Comparison of ENCODE assay signal across 8 cellular contexts in the genomic region with DNA sequence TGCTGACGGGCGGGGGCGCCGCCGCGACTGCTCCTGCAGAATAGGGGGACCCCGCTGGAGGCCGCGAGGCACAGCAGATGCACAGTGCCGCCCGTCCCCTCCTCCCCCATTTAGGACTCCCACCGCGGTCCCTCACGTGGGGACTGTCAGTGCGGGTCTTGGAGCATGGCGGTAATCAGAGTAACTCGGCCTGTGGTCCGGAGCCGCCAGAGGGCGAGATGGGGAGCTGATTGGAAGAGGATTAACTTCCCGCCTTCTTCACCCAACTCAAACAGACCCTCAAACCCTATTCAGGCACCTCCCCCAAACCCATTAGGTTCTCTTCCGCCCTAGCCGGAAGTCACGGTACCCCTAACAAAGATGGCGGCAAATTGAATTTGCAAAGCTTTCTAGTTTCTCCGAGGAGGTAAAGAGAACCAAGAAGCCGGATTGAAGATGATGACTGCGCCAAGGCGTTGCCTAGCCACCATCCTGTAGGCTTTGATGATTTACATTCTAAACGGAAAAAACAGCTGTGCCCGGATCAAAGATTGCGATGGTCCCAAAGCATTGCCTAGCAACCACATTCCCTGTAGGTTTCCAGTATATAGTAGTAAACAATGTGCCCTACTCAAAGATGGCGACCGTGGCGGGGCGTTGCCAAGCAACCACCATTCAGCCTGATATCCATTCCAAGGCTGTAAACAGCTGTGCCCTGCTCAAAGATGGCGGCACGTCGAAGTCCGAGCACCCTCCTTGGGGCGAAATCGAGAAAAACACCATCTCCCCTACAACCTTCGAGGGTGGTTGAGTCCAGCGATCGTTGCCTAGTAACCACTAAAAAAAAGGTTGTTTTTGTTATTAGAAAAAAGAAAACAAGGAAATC. TPM values are rescaled to one million over a fixed set of nuclear protein-coding genes. Genes with fewer than 3 reads are reported as not detected.
DNase-seq lines count a peak whose midpoint lies in the region; ATAC-seq and TF ChIP-seq lines count a peak whose summit lies in the region.

A gene with protein sequence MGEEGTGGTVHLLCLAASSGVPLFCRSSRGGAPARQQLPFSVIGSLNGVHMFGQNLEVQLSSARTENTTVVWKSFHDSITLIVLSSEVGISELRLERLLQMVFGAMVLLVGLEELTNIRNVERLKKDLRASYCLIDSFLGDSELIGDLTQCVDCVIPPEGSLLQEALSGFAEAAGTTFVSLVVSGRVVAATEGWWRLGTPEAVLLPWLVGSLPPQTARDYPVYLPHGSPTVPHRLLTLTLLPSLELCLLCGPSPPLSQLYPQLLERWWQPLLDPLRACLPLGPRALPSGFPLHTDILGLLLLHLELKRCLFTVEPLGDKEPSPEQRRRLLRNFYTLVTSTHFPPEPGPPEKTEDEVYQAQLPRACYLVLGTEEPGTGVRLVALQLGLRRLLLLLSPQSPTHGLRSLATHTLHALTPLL (minus strand): TSS at position 296 of the 865 bp plus-strand sequence. CDS start 186 bp downstream, at position 110.

- peaks cover 6 to 24% of the 10 kb centered on the region in 2 donors for H3K4me1 ChIP-seq in ascending aorta
- peaks cover 1% of the 10 kb centered on the region for H3K4me1 ChIP-seq in right cardiac atrium (ENCODE audit: control insufficient read depth, insufficient read depth, low read length)
- peaks cover 21% of the 10 kb centered on the region for H3K4me1 ChIP-seq in psoas muscle
- H3K4me1 ChIP-seq in urinary bladder (ENCODE audit: insufficient read depth) = no peaks in the 10 kb centered on the region

- peak within 1 kb of the TSS; percentile 55 to 73 for H3K4me3 ChIP-seq in ascending aorta
- H3K4me3 ChIP-seq in right cardiac atrium (ENCODE audit: low read length) = peak within 1 kb of the TSS; percentile 86
- peak within 1 kb of the TSS; percentile 68 for H3K4me3 ChIP-seq in psoas muscle
- peak within 1 kb of the TSS; percentile 66 for H3K4me3 ChIP-seq in urinary bladder (ENCODE audit: low read depth, low read length)

- intact Hi-C loops in ascending aorta (cut with DNase I) (loop anchor here (1.0 kb wide), 3 partner anchors 37 to 64 kb away; a partner anchor contains a TSS), right cardiac atrium (cut with DNase I) (loop anchor here in 2 of 4 donors (10.0 kb wide), 1 partner anchor 52 kb away; a partner anchor contains a TSS), psoas muscle (cut with DNase I) (loop anchor here in 1 of 2 donors (10.0 kb wide), 1 partner anchor 318 kb away; a partner anchor contains a TSS)

- TF ChIP-seq CTCF in ascending aorta (IDR thresholded peaks at IDR 0.05) (peak in 2 of 3 experiments; percentile 8 to 31), psoas muscle (IDR thresholded peaks at IDR 0.05) (no peak)

- ATAC-seq in HG02678 (IDR thresholded peaks at IDR 0.05; ENCODE audit: unreplicated experiment) (peak; percentile 56), right cardiac atrium (peak; percentile 81 to 85), psoas muscle (peak; percentile 67 to 73 (median 70))

- H3K27ac ChIP-seq in ascending aorta (peak within 1 kb of the TSS; percentile 70 to 83), right cardiac atrium (ENCODE audit: low read length) (peak within 1 kb of the TSS; percentile 90), psoas muscle (peak within 1 kb of the TSS; percentile 88), urinary bladder (ENCODE audit: low read depth) (peak within 1 kb of the TSS; percentile 76)

- no peaks in the 10 kb centered on the region for H3K36me3 ChIP-seq in ascending aorta
- no peaks in the 10 kb centered on the region for H3K36me3 ChIP-seq in psoas muscle (ENCODE audit: insufficient read depth in 1 of 2, low read depth in 1 of 2)
- no peaks in the 10 kb centered on the region for H3K36me3 ChIP-seq in urinary bladder (ENCODE audit: insufficient read depth)

- DNase-seq in GF-D8 (lab: John Stamatoyannopoulos, UW) (peak; percentile 91), NCI-H187 treated with DMSO at 0.1 percent for 48 hours (lab: John Stamatoyannopoulos, UW) (peak; percentile 96), T-helper 22 cell (ENCODE audit: low read depth) (peak; percentile 91), ascending aorta (ENCODE audit: low spot score in 2 of 2) (peak; percentile 93 to 98), right cardiac atrium (peak; percentile 98 to 99 (median 98)), psoas muscle (peak; percentile 97 to 98)

- under 1% methylated on average over 45 of the region's 45 CpGs for WGBS in right cardiac atrium
- 0% methylated on average over 45 of the region's 45 CpGs for WGBS in psoas muscle, 3 donors
- WGBS in urinary bladder = under 1% methylated on average over 45 of the region's 45 CpGs

- H3K27me3 ChIP-seq in ascending aorta (no peaks in the 10 kb centered on the region), right cardiac atrium (ENCODE audit: control insufficient read depth, insufficient read depth) (no peaks in the 10 kb centered on the region), psoas muscle (ENCODE audit: insufficient read depth in 3 of 3, low read length in 2 of 3) (no peaks in the 10 kb centered on the region)

- H3K9me3 ChIP-seq in ascending aorta (no peaks in the 10 kb centered on the region), right cardiac atrium (ENCODE audit: control insufficient read depth, low read length) (no peaks in the 10 kb centered on the region), psoas muscle (no peaks in the 10 kb centered on the region)

RNA-seq across cellular contexts. Expression of the gene that starts here (rescaled TPM):
- 22.1 TPM for total RNA-seq in ascending aorta
- 10 to 100 TPM; 13.2 to 21.3 (median 16.4) TPM for total RNA-seq in right cardiac atrium
- polyA plus RNA-seq in right cardiac atrium = 25.8 TPM
- 10 to 100 TPM; 20.9 to 33.7 (median 25.2) TPM for total RNA-seq in psoas muscle
- 10 to 100 TPM; 15.9 to 38.8 (median 28.6) TPM for polyA plus RNA-seq in psoas muscle
- 13.3 TPM for total RNA-seq in urinary bladder
- polyA plus RNA-seq in urinary bladder = 29.0 TPM

Comparison
In these comparisons a context has a peak if more than half of its experiments do, and no peak if none do; other contexts are left out.
1. Peak in every context shown above with its lines: DNase-seq, ATAC-seq, H3K4me3 ChIP-seq and H3K27ac ChIP-seq.